ENCODE assay signal across 10 cellular contexts in the genomic region with DNA sequence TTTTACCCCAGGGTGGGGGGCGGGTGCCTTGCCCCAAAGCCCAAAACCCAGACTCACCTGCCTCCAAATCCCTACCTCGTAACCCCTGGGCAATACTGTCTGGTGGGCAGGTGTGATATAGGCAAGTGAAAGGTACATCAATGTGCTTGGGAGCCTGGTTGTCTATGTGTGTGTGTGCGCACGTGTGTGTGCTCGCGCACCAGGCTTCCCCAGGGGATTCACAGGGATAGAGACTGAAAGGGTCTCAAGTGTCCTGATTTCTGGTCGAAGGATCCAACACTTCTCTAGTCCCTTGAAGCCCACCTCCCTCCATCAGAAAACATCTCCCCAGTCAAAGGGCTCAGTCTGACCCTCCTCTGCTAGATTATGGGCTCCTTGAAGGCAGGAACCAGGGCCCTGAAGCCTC. TPM values are rescaled to one million over a fixed set of nuclear protein-coding genes. Genes with fewer than 3 reads are reported as not detected.
DNase-seq lines count a peak whose midpoint lies in the region; ATAC-seq and TF ChIP-seq lines count a peak whose summit lies in the region.
"Had no signal": no experiment of that assay in that cellular context is flagged by ENCODE, and none has a peak within 500 bp of the region (broad histone marks: within the 10 kb centered on the region; RNA-seq: fewer than 3 reads in every experiment).

No MANE protein-coding gene starts in this region.

- H2AFZ ChIP-seq in hepatocyte: no peak overlapping the region

- H3K4me1 ChIP-seq in hepatocyte (ENCODE audit: insufficient read depth) (peaks cover 19% of the 10 kb centered on the region), subcutaneous abdominal adipose tissue (ENCODE audit: control insufficient read depth in 5 of 5, insufficient read depth in 5 of 5, low read length in 5 of 5) (peaks cover 6 to 51% (median 34%) of the 10 kb centered on the region in 5 donors)

- no peaks in the 10 kb centered on the region for H3K27me3 Mint-ChIP-seq in activated T-cell treated with anti-CD3 and anti-CD28 coated beads, Interleukin-2, amount 50 U/mL, for 24 hours
- H3K27me3 Mint-ChIP-seq in T-helper 2 cell treated with Interferon-gamma antibody and Interleukin-4, amounts not matched to agents 5 μg/mL and 100 μg/mL, for 36 hours (ENCODE audit: low read depth): no peaks in the 10 kb centered on the region

- H3K27ac Mint-ChIP-seq in activated T-cell treated with anti-CD3 and anti-CD28 coated beads, Interleukin-2, amount 50 U/mL, for 24 hours: peak overlapping the region; percentile 93
- H3K27ac Mint-ChIP-seq in T-helper 2 cell treated with Interferon-gamma antibody and Interleukin-4, amounts not matched to agents 5 μg/mL and 100 μg/mL, for 36 hours: peak overlapping the region; percentile 36

- peak; percentile 45 for DNase-seq in activated T-cell treated with anti-CD3 and anti-CD28 coated beads, Interleukin-2, amount 50 U/mL, for 24 hours
- DNase-seq in activated T-cell treated with anti-CD3 and anti-CD28 coated beads for 4 hours (no peak), hepatocyte (ENCODE audit: low spot score) (no peak), hippocampal formation (lab: John Stamatoyannopoulos, UW) (no peak), NOMO-1 (lab: John Stamatoyannopoulos, UW; ENCODE audit: unreplicated experiment in 2 of 2) (no peak)
- no peak for DNase-seq in T-helper 2 cell treated with Interferon-gamma antibody and Interleukin-4, amounts not matched to agents 5 μg/mL and 100 μg/mL, for 36 hours (ENCODE audit: low spot score)

- H4K20me1 ChIP-seq in hepatocyte (ENCODE audit: insufficient read depth, poor library complexity, severe bottlenecking): no peaks in the 10 kb centered on the region

- peak overlapping the region in 1 of 5 donors; percentile 11 for H3K9ac ChIP-seq in subcutaneous abdominal adipose tissue (ENCODE audit: low read length in 5 of 5)

- H3K4me3 Mint-ChIP-seq in activated T-cell treated with anti-CD3 and anti-CD28 coated beads, Interleukin-2, amount 50 U/mL, for 24 hours: no peak overlapping the region
- no peak overlapping the region for H3K4me3 Mint-ChIP-seq in T-helper 2 cell treated with Interferon-gamma antibody and Interleukin-4, amounts not matched to agents 5 μg/mL and 100 μg/mL, for 36 hours

- 86% methylated on average over 7 of the region's 7 CpGs for WGBS in hepatocyte (ENCODE audit: low lambda C conversion rate, missing lambda C conversion rate)

- peaks cover 58% of the 10 kb centered on the region for H3K4me1 Mint-ChIP-seq in activated T-cell treated with anti-CD3 and anti-CD28 coated beads, Interleukin-2, amount 50 U/mL, for 24 hours (ENCODE audit: low read depth)
- peaks cover 38% of the 10 kb centered on the region for H3K4me1 Mint-ChIP-seq in T-helper 2 cell treated with Interferon-gamma antibody and Interleukin-4, amounts not matched to agents 5 μg/mL and 100 μg/mL, for 36 hours (ENCODE audit: low read depth)

- H3K9me2 ChIP-seq in hepatocyte (replicated peaks; ENCODE audit: insufficient read depth): no peaks in the 10 kb centered on the region

- H3K4me2 ChIP-seq in hepatocyte: peak overlapping the region; percentile 14

- peak overlapping the region; percentile 81 for H3K27ac ChIP-seq in hepatocyte
- peak overlapping the region; percentile 91 for H3K27ac ChIP-seq in subcutaneous abdominal adipose tissue (ENCODE audit: low read depth, low read length)

- TF ChIP-seq CTCF in hepatocyte (IDR thresholded peaks at IDR 0.05; ENCODE audit: poor library complexity): no peak

- H3K4me3 ChIP-seq in hepatocyte (no peak overlapping the region), subcutaneous abdominal adipose tissue (ENCODE audit: low read depth in 1 of 5, low read length in 5 of 5) (no peak overlapping the region)

- no peak for ATAC-seq in HG02870 (IDR thresholded peaks at IDR 0.05; ENCODE audit: unreplicated experiment)

- no peaks in the 10 kb centered on the region for H3K9me3 ChIP-seq in hepatocyte (ENCODE audit: low read depth)
- no peaks in the 10 kb centered on the region for H3K9me3 ChIP-seq in subcutaneous abdominal adipose tissue (ENCODE audit: control insufficient read depth in 5 of 5, low read length in 5 of 5)
- H3K9me3 ChIP-seq: BE2C, thoracic aorta had no signal

- peaks cover 4% of the 10 kb centered on the region for H3K36me3 Mint-ChIP-seq in activated T-cell treated with anti-CD3 and anti-CD28 coated beads, Interleukin-2, amount 50 U/mL, for 24 hours (ENCODE audit: low read depth)
- no peaks in the 10 kb centered on the region for H3K36me3 Mint-ChIP-seq in T-helper 2 cell treated with Interferon-gamma antibody and Interleukin-4, amounts not matched to agents 5 μg/mL and 100 μg/mL, for 36 hours (ENCODE audit: low read depth)

- no peaks in the 10 kb centered on the region for H3K36me3 ChIP-seq in hepatocyte (replicated peaks; ENCODE audit: insufficient read depth, low read depth)
- no peaks in the 10 kb centered on the region for H3K36me3 ChIP-seq in subcutaneous abdominal adipose tissue (ENCODE audit: control insufficient read depth in 5 of 5, insufficient read depth in 5 of 5, low read length in 5 of 5)
- H3K36me3 ChIP-seq: thoracic aorta had no signal

- H3K27me3 ChIP-seq in hepatocyte (no peaks in the 10 kb centered on the region), subcutaneous abdominal adipose tissue (ENCODE audit: control insufficient read depth in 5 of 5, insufficient read depth in 4 of 5, low read length in 5 of 5) (no peaks in the 10 kb centered on the region)
- H3K27me3 ChIP-seq: BE2C had no signal

- H3K79me2 ChIP-seq in hepatocyte: peaks cover 11% of the 10 kb centered on the region

- H3K9me3 Mint-ChIP-seq in activated T-cell treated with anti-CD3 and anti-CD28 coated beads, Interleukin-2, amount 50 U/mL, for 24 hours: no peaks in the 10 kb centered on the region
- no peaks in the 10 kb centered on the region for H3K9me3 Mint-ChIP-seq in T-helper 2 cell treated with Interferon-gamma antibody and Interleukin-4, amounts not matched to agents 5 μg/mL and 100 μg/mL, for 36 hours

RNA-seq across cellular contexts. Expression of gene EPB41, which starts 28.9 kb away (rescaled TPM):
- 51.7 and 60.8 TPM in 2 replicates for total RNA-seq in hepatocyte
- polyA plus RNA-seq in hepatocyte: 13.2 and 20.5 TPM in 2 replicates
